Comparison of ENCODE assay signal across 8 cellular contexts in genomic region chr13:46551410-46552301, GRCh38. TPM values are rescaled to one million over a fixed set of nuclear protein-coding genes. Genes with fewer than 3 reads are reported as not detected.
DNase-seq lines count a peak whose midpoint lies in the region; ATAC-seq and TF ChIP-seq lines count a peak whose summit lies in the region.

No MANE protein-coding gene starts in this region.

- H3K36me3 ChIP-seq in esophagus muscularis mucosa, result no peaks in the 10 kb centered on the region

- 32% methylated on average over 22 of the region's 22 CpGs for WGBS in esophagus muscularis mucosa

- H3K9me3 ChIP-seq in esophagus muscularis mucosa, result no peaks in the 10 kb centered on the region

- TF ChIP-seq POLR2A in esophagus muscularis mucosa (IDR thresholded peaks at IDR 0.05; ENCODE audit: low read depth), result no peak

- H3K4me3 ChIP-seq in esophagus muscularis mucosa, result peak overlapping the region; percentile 81 to 99 (median 90)

- TF ChIP-seq CTCF in C4-2B (conservative IDR thresholded peaks at IDR 0.05) (peak; percentile 93), esophagus muscularis mucosa (IDR thresholded peaks at IDR 0.05) (peak; percentile 93 to 94 (median 93))

- H3K4me1 ChIP-seq in esophagus muscularis mucosa, result peaks cover 18 to 38% (median 37%) of the 10 kb centered on the region in 4 donors

- no peaks in the 10 kb centered on the region for H3K27me3 ChIP-seq in esophagus muscularis mucosa

- ATAC-seq in HG02610 (IDR thresholded peaks at IDR 0.05; ENCODE audit: unreplicated experiment) (peak; percentile 18), HG02973 (IDR thresholded peaks at IDR 0.05; ENCODE audit: unreplicated experiment) (no peak)

- TF ChIP-seq EP300 in esophagus muscularis mucosa (IDR thresholded peaks at IDR 0.05), result no peak

- peak; percentile 8 for DNase-seq in NK-92 (lab: John Stamatoyannopoulos, UW; ENCODE audit: unreplicated experiment)
- peak; percentile 48 for DNase-seq in activated T-cell treated with anti-CD3 and anti-CD28 coated beads for 4 hours
- no peak for DNase-seq in esophagus muscularis mucosa (ENCODE audit: extremely low spot score)
- DNase-seq in myocyte (ENCODE audit: low read depth), result peak; percentile 88
- peak; percentile 30 for DNase-seq in stimulated activated CD8-positive, alpha-beta memory T cell treated with anti-CD3 and anti-CD28 coated beads, Interleukin-7, amount 100 ng/mL, for 24 hours (ENCODE audit: low read depth)

- intact Hi-C loops in esophagus muscularis mucosa (cut with DNase I), result loop anchor here (1.0 to 5.0 kb wide), 5 partner anchors 59 to 246 kb away; partner anchors contain the start of gene ESD

- H3K27ac ChIP-seq in C4-2B, result no peak overlapping the region
- H3K27ac ChIP-seq in esophagus muscularis mucosa (replicated peaks in 1 of 4), result peak overlapping the region; percentile 95 to 98 (median 96)

RNA-seq across cellular contexts. Expression of gene LRCH1, which starts 1.3 kb away (rescaled TPM):
- 10 to 100 TPM; 42.7 to 66.0 (median 53.1) TPM for total RNA-seq in esophagus muscularis mucosa
- 9.9 and 11.8 TPM in 2 replicates for total RNA-seq in myocyte
- 8.7 TPM for polyA plus RNA-seq in myocyte (2012)
